In genomic region chr17:18361837-18362380, GRCh38 we compare ENCODE assay signal across 9 cellular contexts. TPM values are rescaled to one million over a fixed set of nuclear protein-coding genes. Genes with fewer than 3 reads are reported as not detected.
DNase-seq lines count a peak whose midpoint lies in the region; ATAC-seq, FAIRE-seq and TF ChIP-seq lines count a peak whose summit lies in the region.
"Had no signal": no experiment of that assay in that cellular context is flagged by ENCODE, and none has a peak within 500 bp of the region (broad histone marks: within the 10 kb centered on the region; RNA-seq: fewer than 3 reads in every experiment).

No MANE protein-coding gene starts in this region.

- H3K27ac ChIP-seq in OCI-LY7 (ENCODE audit: low read depth, low read length, poor library complexity, severe bottlenecking) (peak overlapping the region; percentile 46), H1 (ENCODE audit: low read depth, low read length) (no peak overlapping the region)

- H2BK5ac ChIP-seq in H1 (ENCODE audit: low read depth, low read length): no peak overlapping the region

- H4K5ac ChIP-seq in H1 (ENCODE audit: insufficient read length, low read depth, low read length): no peak overlapping the region

- H3K79me2 ChIP-seq in OCI-LY7 (ENCODE audit: insufficient read depth, low read depth, low read length) (peaks cover 43% of the 10 kb centered on the region), H1 (ENCODE audit: control insufficient read depth in 1 of 2, insufficient read depth in 2 of 2, low read length in 2 of 2) (peaks cover 4 to 35% of the 10 kb centered on the region in 2 experiments)

- H3K4me3 Mint-ChIP-seq in Caco-2 (ENCODE audit: unreplicated experiment): peak overlapping the region; percentile 81

- WGBS in H1 (ENCODE audit: extremely low coverage in 1 of 2, insufficient coverage in 1 of 2, insufficient read length in 1 of 2, insufficient replicate concordance in 2 of 2, low coverage in 1 of 2, low lambda C conversion rate in 2 of 2, missing lambda C conversion rate in 1 of 2), 2 experiments: 70 to 100% methylated on average over 2 to 3 of the region's 3 CpGs

- no peak for TF ChIP-seq EP300 in H1 (IDR thresholded peaks at IDR 0.05; ENCODE audit: borderline replicate concordance in 1 of 2, low read depth in 2 of 2, low read length in 2 of 2)

- H3K4ac ChIP-seq in H1 (replicated peaks; ENCODE audit: insufficient read length, low read depth, low read length): no peak overlapping the region

- no peaks in the 10 kb centered on the region for H3K27me3 ChIP-seq in Caco-2 (replicated peaks; ENCODE audit: control insufficient read depth, insufficient read depth, low read length)
- H3K27me3 ChIP-seq in H1 (replicated peaks in 1 of 4; ENCODE audit: control insufficient read depth in 3 of 4, extremely low read depth in 1 of 4, insufficient read depth in 3 of 4, low read length in 3 of 4): no peaks in the 10 kb centered on the region

- H3K36me3 Mint-ChIP-seq in Caco-2 (ENCODE audit: insufficient read depth, unreplicated experiment): peaks cover 33% of the 10 kb centered on the region

- H3K9me3 Mint-ChIP-seq in Caco-2 (ENCODE audit: unreplicated experiment): no peaks in the 10 kb centered on the region

- no peak for FAIRE-seq in H1 (lab: Jason Lieb, UNC)

- no peak overlapping the region for H2BK15ac ChIP-seq in H1 (ENCODE audit: low read length)

- H2BK12ac ChIP-seq in H1 (ENCODE audit: low read depth, low read length): no peak overlapping the region

- H3K27me3 Mint-ChIP-seq in Caco-2 (ENCODE audit: insufficient read depth, unreplicated experiment): no peaks in the 10 kb centered on the region

- TF ChIP-seq POLR2A in H1 (IDR thresholded peaks at IDR 0.05; ENCODE audit: control extremely low read depth in 1 of 2, low read depth in 2 of 2, low read length in 2 of 2): no peak

- H3K4me2 ChIP-seq in OCI-LY7 (ENCODE audit: low read length): peak overlapping the region; percentile 73
- peak overlapping the region; percentile 78 to 79; a peak in 3 of 4 replicates for H3K4me2 ChIP-seq in H1 (ENCODE audit: insufficient read depth in 1 of 2, low read depth in 2 of 2, low read length in 2 of 2)

- H3K9ac ChIP-seq in H1 (replicated peaks in 1 of 4; ENCODE audit: extremely low read depth in 1 of 4, low read depth in 3 of 4, low read length in 3 of 4): peak overlapping the region in 1 of 4 experiments; percentile 48; a peak in 1 of 7 replicates

- BruUV-seq in Caco-2 (replicated peaks; lab: Mats Ljungman, UMichigan) (no TSS peak), OCI-LY7 (replicated peaks; lab: Mats Ljungman, UMichigan) (TSS peak; percentile 68)

- peaks cover 6% of the 10 kb centered on the region for H3K23me2 ChIP-seq in H1 (ENCODE audit: low read depth, low read length)

- POLR2A ChIA-PET in Caco-2 (lab: Charles Lee) (no interaction called here), OCI-LY7 (lab: Charles Lee) (interaction anchor here (0.6 to 1.3 kb wide), 4 partner anchors 15 to 498 kb away, joined by 3 to 4 read pairs (median 4); no protein-coding TSS in a partner anchor), H1 (lab: Charles Lee; ENCODE audit: partially characterized antibody) (interaction anchor here (1.3 to 3.0 kb wide), 6 partner anchors 9 to 178 kb away, joined by 4 to 13 read pairs (median 6); partner anchors contain the start of genes ALKBH5, MIEF2, SMCR8 and TOP3A)

- H3K36me3 ChIP-seq in Caco-2 (ENCODE audit: control insufficient read depth, insufficient read depth, low read length): no peaks in the 10 kb centered on the region
- peaks cover 41% of the 10 kb centered on the region for H3K36me3 ChIP-seq in OCI-LY7 (ENCODE audit: insufficient read depth, low read length)
- peaks cover 0 to 9% (median 3%) of the 10 kb centered on the region in 4 experiments; a peak in 3 of 8 replicates for H3K36me3 ChIP-seq in H1 (ENCODE audit: control insufficient read depth in 2 of 4, insufficient read depth in 4 of 4, low read length in 3 of 4)

- DNase-seq in Caco-2: no peak
- peak; percentile 9 for DNase-seq in OCI-LY7 (ENCODE audit: low spot score)
- no peak for DNase-seq in H1 (ENCODE audit: low read depth in 1 of 2, low spot score in 2 of 2)
- DNase-seq in pons (ENCODE audit: low spot score): peak; percentile 70
- no peak for DNase-seq in HuH-7.5 (ENCODE audit: low spot score)
- DNase-seq in germinal center (ENCODE audit: low spot score): no peak

- H2BK20ac ChIP-seq in H1 (ENCODE audit: low read length): no peak overlapping the region

- no peak for TF ChIP-seq RAD21 in H1 (IDR thresholded peaks at IDR 0.05 in 1 of 2, conservative IDR thresholded peaks at IDR 0.05 in 1 of 2; ENCODE audit: low read depth in 2 of 2, low read length in 2 of 2)

- H2AFZ ChIP-seq in OCI-LY7 (ENCODE audit: low read length): no peak overlapping the region
- H2AFZ ChIP-seq in H1 (ENCODE audit: low read length): no peak overlapping the region

- H3K4me1 ChIP-seq in Caco-2 (0 out of 2 replicates have a peak, but pooled peaks cover 4% of the 10 kb centered on the region), OCI-LY7 (ENCODE audit: insufficient read depth, low read length, poor library complexity, severe bottlenecking) (peaks cover 17% of the 10 kb centered on the region), H1 (replicated peaks in 1 of 4; ENCODE audit: control insufficient read depth in 3 of 4, insufficient read depth in 4 of 4, low read length in 3 of 4) (peaks cover 0 to 2% (median 0%) of the 10 kb centered on the region in 4 experiments; a peak in 1 of 7 replicates)

- no peak for TF ChIP-seq CTCF in Caco-2 (IDR thresholded peaks at IDR 0.05; ENCODE audit: insufficient read depth in 1 of 2, low read depth in 1 of 2, low read length in 1 of 2, severe bottlenecking in 1 of 2, unreplicated experiment in 1 of 2)
- TF ChIP-seq CTCF in OCI-LY7 (conservative IDR thresholded peaks at IDR 0.05; ENCODE audit: low read length): no peak
- no peak for TF ChIP-seq CTCF in H1 (IDR thresholded peaks at IDR 0.05; ENCODE audit: control extremely low read depth in 1 of 3, insufficient read depth in 1 of 3, low read depth in 1 of 3, low read length in 3 of 3)

- ATAC-seq in GM21737 (IDR thresholded peaks at IDR 0.05; ENCODE audit: unreplicated experiment): no peak
- no peak for ATAC-seq in GM18868 (IDR thresholded peaks at IDR 0.05; ENCODE audit: unreplicated experiment)

- no peak overlapping the region for H3K14ac ChIP-seq in H1 (ENCODE audit: insufficient read length)

- no peak overlapping the region for H2BK120ac ChIP-seq in H1 (replicated peaks; ENCODE audit: low read depth, low read length)

- H2AK5ac ChIP-seq in H1 (ENCODE audit: low read depth, low read length): 0 out of 2 replicates have a peak overlapping the region, but pooled peaks have one; percentile 24

- H4K20me1 ChIP-seq in OCI-LY7 (ENCODE audit: insufficient read depth, low read length): no peaks in the 10 kb centered on the region
- H4K20me1 ChIP-seq in H1 (replicated peaks in 1 of 2; ENCODE audit: control insufficient read depth in 1 of 2, insufficient read depth in 2 of 2, low read length in 2 of 2): peaks cover 0 to 2% of the 10 kb centered on the region in 2 experiments

- CTCF ChIA-PET in Caco-2 (lab: Charles Lee): no interaction called here
- CTCF ChIA-PET in OCI-LY7 (lab: Charles Lee; ENCODE audit: unreplicated experiment): no interaction called here
- CTCF ChIA-PET in H1 (lab: Charles Lee; ENCODE audit: partially characterized antibody): interaction anchor here (0.8 to 1.9 kb wide), 4 partner anchors 37 to 42 kb away, joined by 3 to 5 read pairs (median 4); no protein-coding TSS in a partner anchor

- H4K91ac ChIP-seq in H1 (replicated peaks; ENCODE audit: insufficient read length, low read length): no peak overlapping the region

- no peaks in the 10 kb centered on the region for H3K9me3 ChIP-seq in Caco-2
- H3K9me3 ChIP-seq in OCI-LY7 (ENCODE audit: low read length): no peaks in the 10 kb centered on the region
- H3K9me3 ChIP-seq in H1 (ENCODE audit: insufficient read depth in 2 of 2, low read depth in 1 of 2, low read length in 1 of 2): no peaks in the 10 kb centered on the region

- H3K27ac Mint-ChIP-seq in Caco-2 (ENCODE audit: unreplicated experiment): peak overlapping the region; percentile 45

- H3K4me3 ChIP-seq in Caco-2 (ENCODE audit: low read depth, low read length): peak overlapping the region; percentile 99; the same call in 1 of the 2 replicates
- peak overlapping the region; percentile 85 for H3K4me3 ChIP-seq in OCI-LY7 (ENCODE audit: low read depth, low read length, poor library complexity, severe bottlenecking)
- peak overlapping the region in 2 of 4 experiments; percentile 4 to 94; a peak in 5 of 8 replicates for H3K4me3 ChIP-seq in H1 (ENCODE audit: extremely low read depth in 1 of 4, insufficient read depth in 2 of 4, low read depth in 3 of 4, low read length in 4 of 4)

- peaks cover 7% of the 10 kb centered on the region; the same call in 1 of the 2 replicates for H3K79me1 ChIP-seq in H1 (ENCODE audit: low read depth, low read length)

- intact Hi-C loops in Caco-2 (cut with micrococcal nuclease; ENCODE audit: unreplicated experiment) (loop anchor here (5.0 kb wide), 2 partner anchors 180 to 580 kb away; partner anchors contain the start of gene ALKBH5), OCI-LY7 (cut with micrococcal nuclease; ENCODE audit: unreplicated experiment) (loop anchor here (5.0 kb wide), 1 partner anchor 105 kb away; the partner anchor contains the start of gene FLII)

- H3K4me1 Mint-ChIP-seq in Caco-2 (ENCODE audit: low read depth, unreplicated experiment): peaks cover 7% of the 10 kb centered on the region

- H3K9me2 ChIP-seq in OCI-LY7 (ENCODE audit: insufficient read depth, low read length): no peaks in the 10 kb centered on the region

- H3K18ac ChIP-seq in H1 (ENCODE audit: extremely low read depth, low read length): no peak overlapping the region

- no peak overlapping the region for H3K23ac ChIP-seq in H1 (ENCODE audit: insufficient read length)

- no peak overlapping the region for H4K8ac ChIP-seq in H1 (ENCODE audit: extremely low read depth, insufficient read depth, low read length)

- no peak overlapping the region for H3K56ac ChIP-seq in H1 (replicated peaks; ENCODE audit: insufficient read length, low read depth, low read length)

RNA-seq across cellular contexts. Expression of gene SHMT1, which starts 1.4 kb away (rescaled TPM):
- total RNA-seq in Caco-2 (2022) (69.4 and 72.4 TPM in 2 replicates), OCI-LY7 (2022) (92.1 and 101 TPM in 2 replicates)
- 62.7 and 66.5 TPM in 2 replicates for total RNA-seq in OCI-LY7 (2014; rRNA removed; shearing (Covaris generic))
- total RNA-seq in H1 (2021; fragmentation: NEBNext Ultra II Directional; extraction: Animal tissue kit (Norgen Biotek cat#: 25700)): 38.0 and 39.3 TPM in 2 replicates
- 30.7 and 31.9 TPM in 2 replicates for polyA plus RNA-seq in H1 (2011; rRNA removed)
- 34.5 TPM for polyA plus RNA-seq in H1 (2011; cell fraction: cytosol; rRNA removed)
- polyA plus RNA-seq in H1 (2011; cell fraction: nucleus; rRNA removed): 52.6 TPM
- polyA plus RNA-seq in H1 (2012, experiment 1 of 2): 32.8 to 39.7 TPM (median 36.5 TPM) in 4 replicates
- 30.7 TPM for polyA plus RNA-seq in H1 (2012, experiment 2 of 2)
- polyA plus RNA-seq in H1 (2013, experiment 1 of 2): 27.3 TPM
- 24.1 TPM for polyA plus RNA-seq in H1 (2013, experiment 2 of 2)
- 36.3 and 41.1 TPM in 2 replicates for polyA minus RNA-seq in H1 (2011; rRNA and poly(A)+ RNA removed)
- 19.5 TPM for polyA minus RNA-seq in H1 (2011; cell fraction: cytosol; rRNA and poly(A)+ RNA removed)
- polyA minus RNA-seq in H1 (2011; cell fraction: nucleus; rRNA and poly(A)+ RNA removed): 37.4 TPM

RNA-seq across cellular contexts. Expression of gene EVPLL, which starts 15.7 kb away (rescaled TPM):
- total RNA-seq in Caco-2 (2022) (not detected in 2 replicates), OCI-LY7 (2022) (1.2 TPM in 1 of 2 replicates, not detected in the other)
- total RNA-seq in OCI-LY7 (2014; rRNA removed; shearing (Covaris generic)): not detected in 2 replicates
- total RNA-seq in H1 (2021; fragmentation: NEBNext Ultra II Directional; extraction: Animal tissue kit (Norgen Biotek cat#: 25700)): not detected in 2 replicates
- 0.06 and 0.13 TPM in 2 replicates for polyA plus RNA-seq in H1 (2011; rRNA removed)
- polyA plus RNA-seq in H1 (2011; cell fraction: cytosol; rRNA removed): 0.22 TPM
- 0.29 TPM for polyA plus RNA-seq in H1 (2011; cell fraction: nucleus; rRNA removed)
- not detected in 4 replicates for polyA plus RNA-seq in H1 (2012, experiment 1 of 2)
- not detected for polyA plus RNA-seq in H1 (2012, experiment 2 of 2)
- not detected for polyA plus RNA-seq in H1 (2013, experiment 1 of 2)
- polyA plus RNA-seq in H1 (2013, experiment 2 of 2): 0.09 TPM
- polyA minus RNA-seq in H1 (2011; rRNA and poly(A)+ RNA removed): 0.69 TPM in 1 of 2 replicates, not detected in the other
- polyA minus RNA-seq in H1 (2011; cell fraction: cytosol; rRNA and poly(A)+ RNA removed): not detected
- not detected for polyA minus RNA-seq in H1 (2011; cell fraction: nucleus; rRNA and poly(A)+ RNA removed)
- total RNA-seq: NCI-H460 had no signal

RNA-seq across cellular contexts. Expression of gene SMCR8, which starts 46.8 kb away (rescaled TPM):
- 28.4 TPM in 2 replicates for total RNA-seq in Caco-2 (2022)
- 11.1 and 11.8 TPM in 2 replicates for total RNA-seq in OCI-LY7 (2014; rRNA removed; shearing (Covaris generic))
- 16.1 and 16.3 TPM in 2 replicates for total RNA-seq in OCI-LY7 (2022)
- total RNA-seq in H1 (2021; fragmentation: NEBNext Ultra II Directional; extraction: Animal tissue kit (Norgen Biotek cat#: 25700)): 18.5 and 19.0 TPM in 2 replicates
- polyA plus RNA-seq in H1 (2011; rRNA removed): 6.9 and 8.9 TPM in 2 replicates
- polyA plus RNA-seq in H1 (2011; cell fraction: cytosol; rRNA removed): 7.6 TPM
- 10.9 TPM for polyA plus RNA-seq in H1 (2011; cell fraction: nucleus; rRNA removed)
- polyA plus RNA-seq in H1 (2012, experiment 1 of 2): 9.6 to 12.8 TPM (median 12.4 TPM) in 4 replicates
- 4.8 TPM for polyA plus RNA-seq in H1 (2012, experiment 2 of 2)
- 8.2 TPM for polyA plus RNA-seq in H1 (2013, experiment 1 of 2)
- 7.7 TPM for polyA plus RNA-seq in H1 (2013, experiment 2 of 2)
- 23.2 and 26.9 TPM in 2 replicates for polyA minus RNA-seq in H1 (2011; rRNA and poly(A)+ RNA removed)
- polyA minus RNA-seq in H1 (2011; cell fraction: cytosol; rRNA and poly(A)+ RNA removed): 11.1 TPM
- polyA minus RNA-seq in H1 (2011; cell fraction: nucleus; rRNA and poly(A)+ RNA removed): 14.6 TPM

RNA-seq across cellular contexts. Expression of gene TOP3A, which starts 47.1 kb away (rescaled TPM):
- total RNA-seq in Caco-2 (2022) (73.7 and 81.1 TPM in 2 replicates), OCI-LY7 (2022) (63.0 and 64.4 TPM in 2 replicates)
- total RNA-seq in OCI-LY7 (2014; rRNA removed; shearing (Covaris generic)): 48.3 and 48.5 TPM in 2 replicates
- total RNA-seq in H1 (2021; fragmentation: NEBNext Ultra II Directional; extraction: Animal tissue kit (Norgen Biotek cat#: 25700)): 46.2 and 54.3 TPM in 2 replicates
- polyA plus RNA-seq in H1 (2011; rRNA removed): 21.5 and 23.4 TPM in 2 replicates
- 24.9 TPM for polyA plus RNA-seq in H1 (2011; cell fraction: cytosol; rRNA removed)
- polyA plus RNA-seq in H1 (2011; cell fraction: nucleus; rRNA removed): 40.5 TPM
- 36.7 to 39.0 TPM (median 38.6 TPM) in 4 replicates for polyA plus RNA-seq in H1 (2012, experiment 1 of 2)
- 27.9 TPM for polyA plus RNA-seq in H1 (2012, experiment 2 of 2)
- 24.5 TPM for polyA plus RNA-seq in H1 (2013, experiment 1 of 2)
- 22.6 TPM for polyA plus RNA-seq in H1 (2013, experiment 2 of 2)
- polyA minus RNA-seq in H1 (2011; rRNA and poly(A)+ RNA removed): 72.0 and 81.1 TPM in 2 replicates
- polyA minus RNA-seq in H1 (2011; cell fraction: cytosol; rRNA and poly(A)+ RNA removed): 26.3 TPM
- 55.5 TPM for polyA minus RNA-seq in H1 (2011; cell fraction: nucleus; rRNA and poly(A)+ RNA removed)

Comparison
In these comparisons a context has a peak if more than half of its experiments do, and no peak if none do; other contexts are left out.
1. DNase-seq: peak in OCI-LY7 (single experiment) and pons (single experiment); none in Caco-2 (0 of 2), H1 (0 of 2), HuH-7.5 (single experiment) and germinal center (single experiment).